In the genomic region with DNA sequence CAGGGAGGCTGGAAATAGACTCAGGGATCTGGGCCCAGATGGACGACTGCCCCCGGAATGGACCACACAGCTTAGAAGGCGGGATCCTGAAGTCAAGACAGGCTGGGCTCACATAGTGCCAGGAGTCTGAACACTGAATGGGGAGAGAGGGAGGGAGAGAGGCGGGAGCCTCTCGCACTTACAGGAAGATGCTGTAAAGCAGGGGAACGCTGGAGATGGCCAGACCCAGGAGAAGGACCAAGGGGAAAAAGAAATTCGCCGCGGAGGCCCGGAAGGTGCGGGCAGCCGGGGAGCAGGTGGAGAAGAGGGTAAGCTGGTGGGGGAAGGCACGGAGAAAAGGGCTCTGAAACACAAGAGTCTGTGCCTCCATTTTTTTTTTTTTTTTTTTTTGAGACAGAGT, we compare ENCODE assay signal across 9 cellular contexts. TPM values are rescaled to one million over a fixed set of nuclear protein-coding genes. Genes with fewer than 3 reads are reported as not detected.
DNase-seq lines count a peak whose midpoint lies in the region; ATAC-seq, FAIRE-seq and TF ChIP-seq lines count a peak whose summit lies in the region.
"Had no signal": no experiment of that assay in that cellular context is flagged by ENCODE, and none has a peak within 500 bp of the region (broad histone marks: within the 10 kb centered on the region; RNA-seq: fewer than 3 reads in every experiment).

No MANE protein-coding gene starts in this region.

- intact Hi-C loops in kidney (cut with DNase I): no loop called here
- intact Hi-C loops in mucosa of descending colon (cut with DNase I, micrococcal nuclease): no loop called here

- CTCF ChIA-PET in A549 (lab: Yijun Ruan, JAX): interaction anchor here (0.6 to 3.9 kb wide), 4 partner anchors 7 to 928 kb away, joined by 3 to 27 read pairs (median 14); no protein-coding TSS in a partner anchor
- CTCF ChIA-PET in activated CD8-positive, alpha-beta T cell treated with anti-CD3 and anti-CD28 coated beads, Interleukin-2, amount 10 ng/mL, durations not matched to agents 7 days and 5 days (lab: Charles Lee): interaction anchor here (1.2 to 1.3 kb wide), 2 partner anchors 24 to 28 kb away, joined by 4 read pairs; a partner anchor contains a TSS

- TF ChIP-seq RAD21 in A549 (conservative IDR thresholded peaks at IDR 0.05 in 1 of 2, IDR thresholded peaks at IDR 0.05 in 1 of 2): no peak

- FAIRE-seq in A549 (lab: Jason Lieb, UNC) (no peak), kidney (lab: Jason Lieb, UNC) (no peak)

- TF ChIP-seq CTCF in A549 (IDR thresholded peaks at IDR 0.05) (no peak), GM12864 (IDR thresholded peaks at IDR 0.05; ENCODE audit: low read depth, low read length, missing control alignments) (no peak), kidney (IDR thresholded peaks at IDR 0.05; ENCODE audit: borderline replicate concordance, extremely low read depth, insufficient read depth) (no peak), mucosa of descending colon (IDR thresholded peaks at IDR 0.05) (no peak)

- H3K9me3 ChIP-seq in A549 (no peaks in the 10 kb centered on the region), kidney (ENCODE audit: control insufficient read depth in 1 of 2, low read length in 2 of 2) (no peaks in the 10 kb centered on the region), mucosa of descending colon (no peaks in the 10 kb centered on the region)

- WGBS in A549 (ENCODE audit: missing lambda C conversion rate): 89% methylated on average over 13 of the region's 13 CpGs

- DNase-seq in A549 (ENCODE audit: low read depth in 1 of 2, low spot score in 1 of 2) (no peak), GM12864 (ENCODE audit: low read depth) (no peak), kidney (peak; percentile 71), LoVo (ENCODE audit: low spot score) (no peak), mucosa of descending colon (no peak)
- no peak for DNase-seq in activated CD8-positive, alpha-beta T cell treated with anti-CD3 and anti-CD28 coated beads, Interleukin-2, amount 10 ng/mL, durations not matched to agents 7 days and 5 days
- no peak for DNase-seq in stimulated activated naive CD4-positive, alpha-beta T cell (lab: John Stamatoyannopoulos, UW)
- no peak for DNase-seq in effector CD4-positive, alpha-beta T cell
- DNase-seq: effector CD8-positive, alpha-beta T cell had no signal

- peaks cover 31% of the 10 kb centered on the region for H3K4me1 ChIP-seq in A549
- peaks cover 13 to 25% of the 10 kb centered on the region in 2 donors for H3K4me1 ChIP-seq in kidney (ENCODE audit: control insufficient read depth in 1 of 2, insufficient read depth in 1 of 2, low read depth in 1 of 2, low read length in 2 of 2)
- H3K4me1 ChIP-seq in mucosa of descending colon (ENCODE audit: low read depth): peaks cover 54% of the 10 kb centered on the region

- H3K36me3 Mint-ChIP-seq in activated CD8-positive, alpha-beta T cell treated with anti-CD3 and anti-CD28 coated beads, Interleukin-2, amount 10 ng/mL, durations not matched to agents 7 days and 5 days (ENCODE audit: low read depth): peaks cover 27% of the 10 kb centered on the region

- H3K36me3 ChIP-seq in kidney (ENCODE audit: control insufficient read depth in 1 of 2, insufficient read depth in 2 of 2, low read length in 2 of 2) (peaks cover 9 to 12% of the 10 kb centered on the region in 2 donors), mucosa of descending colon (ENCODE audit: low read depth) (peaks cover 1% of the 10 kb centered on the region)

- no peak for TF ChIP-seq EP300 in A549 (IDR thresholded peaks at IDR 0.05)

- peak overlapping the region; percentile 85 for H3K4me2 ChIP-seq in A549

- TF ChIP-seq POLR2A in A549 (IDR thresholded peaks at IDR 0.05; ENCODE audit: low read length): no peak

- H3K9me3 Mint-ChIP-seq in activated CD8-positive, alpha-beta T cell treated with anti-CD3 and anti-CD28 coated beads, Interleukin-2, amount 10 ng/mL, durations not matched to agents 7 days and 5 days (ENCODE audit: insufficient read depth): no peaks in the 10 kb centered on the region

- POLR2A ChIA-PET in A549 (lab: Yijun Ruan, JAX): interaction anchor here (0.7 to 1.1 kb wide), 3 partner anchors 28 to 1202 kb away, joined by 5 to 8 read pairs (median 7); a partner anchor contains a TSS
- POLR2A ChIA-PET in activated CD8-positive, alpha-beta T cell treated with anti-CD3 and anti-CD28 coated beads, Interleukin-2, amount 10 ng/mL, durations not matched to agents 7 days and 5 days (lab: Charles Lee): interaction anchor here (1.0 to 3.1 kb wide), 5 partner anchors 13 to 29 kb away, joined by 4 to 18 read pairs (median 12); a partner anchor contains a TSS

- peaks cover 2% of the 10 kb centered on the region for H3K27me3 Mint-ChIP-seq in activated CD8-positive, alpha-beta T cell treated with anti-CD3 and anti-CD28 coated beads, Interleukin-2, amount 10 ng/mL, durations not matched to agents 7 days and 5 days (ENCODE audit: low read depth)

- ATAC-seq in A549: no peak
- ATAC-seq in activated CD8-positive, alpha-beta T cell treated with anti-CD3 and anti-CD28 coated beads, Interleukin-2, amount 10 ng/mL, durations not matched to agents 7 days and 5 days: no peak
- no peak for ATAC-seq in mucosa of descending colon

- peak overlapping the region; percentile 100 for H3K27ac Mint-ChIP-seq in activated CD8-positive, alpha-beta T cell treated with anti-CD3 and anti-CD28 coated beads, Interleukin-2, amount 10 ng/mL, durations not matched to agents 7 days and 5 days

- H3K4me3 ChIP-seq in A549 (peak overlapping the region; percentile 56; the same call in 2 of the 3 replicates), GM12864 (ENCODE audit: low read depth, low read length) (peak overlapping the region; percentile 51), kidney (ENCODE audit: low read length in 2 of 2) (peak overlapping the region in 1 of 2 donors; percentile 79), mucosa of descending colon (no peak overlapping the region)

- peak overlapping the region in 1 of 2 experiments; percentile 87; a peak in 2 of 6 replicates for H3K27ac ChIP-seq in A549
- no peak overlapping the region for H3K27ac ChIP-seq in kidney (ENCODE audit: low read depth in 2 of 2, low read length in 2 of 2)

- H3K4me1 Mint-ChIP-seq in activated CD8-positive, alpha-beta T cell treated with anti-CD3 and anti-CD28 coated beads, Interleukin-2, amount 10 ng/mL, durations not matched to agents 7 days and 5 days (ENCODE audit: low read depth): peaks cover 60% of the 10 kb centered on the region

- peak overlapping the region in 1 of 2 donors; percentile 85 for H3K9ac ChIP-seq in kidney (ENCODE audit: low read length in 2 of 2)

- H3K4me3 Mint-ChIP-seq in activated CD8-positive, alpha-beta T cell treated with anti-CD3 and anti-CD28 coated beads, Interleukin-2, amount 10 ng/mL, durations not matched to agents 7 days and 5 days: peak overlapping the region; percentile 98

RNA-seq across cellular contexts. Expression of a gene that starts 1.4 kb away (rescaled TPM):
- polyA plus RNA-seq in A549 (2011; rRNA removed) (6.8 and 13.3 TPM in 2 replicates), A549 (2017; fragmentation: RNase III; extraction: RNeasy Plus Mini Kit Qiagen cat#74134 plus additional on column Dnase treatment) (11.1 to 13.9 TPM (median 13.8 TPM) in 3 replicates), kidney (ENCODE audit: insufficient read depth, low read depth, low replicate concordance) (12.2 TPM)
- 6.9 and 8.1 TPM in 2 replicates for polyA plus RNA-seq in A549 (2012; cell fraction: cytosol; rRNA removed)
- 4.8 and 5.1 TPM in 2 replicates for polyA plus RNA-seq in A549 (2012; cell fraction: nucleus; rRNA removed)
- polyA minus RNA-seq in A549 (2011; rRNA and poly(A)+ RNA removed): 1.1 and 1.2 TPM in 2 replicates
- 1 to 10 TPM; 6.6 to 7.5 TPM for total RNA-seq in activated CD8-positive, alpha-beta T cell treated with anti-CD3 and anti-CD28 coated beads, Interleukin-2, amount 10 ng/mL, durations not matched to agents 7 days and 5 days
- total RNA-seq in kidney (8.0 TPM), mucosa of descending colon (10 to 100 TPM in 1 of 3 donors, 1 to 10 TPM in 2; 7.5 to 10.8 (median 8.0) TPM)

RNA-seq across cellular contexts. Expression of a gene that starts 12.0 kb away (rescaled TPM):
- polyA plus RNA-seq in A549 (2011; rRNA removed) (0.61 and 0.84 TPM in 2 replicates), A549 (2017; fragmentation: RNase III; extraction: RNeasy Plus Mini Kit Qiagen cat#74134 plus additional on column Dnase treatment) (0.85 to 1.5 TPM (median 1.2 TPM) in 3 replicates), kidney (ENCODE audit: insufficient read depth, low read depth, low replicate concordance) (64.6 TPM)
- polyA plus RNA-seq in A549 (2012; cell fraction: cytosol; rRNA removed): 0.93 and 1.1 TPM in 2 replicates
- polyA plus RNA-seq in A549 (2012; cell fraction: nucleus; rRNA removed): 2.6 and 2.9 TPM in 2 replicates
- 0.15 and 0.29 TPM in 2 replicates for polyA minus RNA-seq in A549 (2011; rRNA and poly(A)+ RNA removed)
- total RNA-seq in activated CD8-positive, alpha-beta T cell treated with anti-CD3 and anti-CD28 coated beads, Interleukin-2, amount 10 ng/mL, durations not matched to agents 7 days and 5 days: under 1 TPM; 0.55 to 0.76 TPM
- total RNA-seq in kidney (98.9 TPM), mucosa of descending colon (100 to 1,000 TPM; 107 to 276 (median 178) TPM)

RNA-seq across cellular contexts. Expression of a gene that starts 23.4 kb away (rescaled TPM):
- polyA plus RNA-seq in A549 (2011; rRNA removed): 24.9 and 28.3 TPM in 2 replicates
- polyA plus RNA-seq in A549 (2012; cell fraction: cytosol; rRNA removed): 26.3 and 28.5 TPM in 2 replicates
- polyA plus RNA-seq in A549 (2012; cell fraction: nucleus; rRNA removed): 36.4 and 44.1 TPM in 2 replicates
- 59.2 to 62.6 TPM (median 62.4 TPM) in 3 replicates for polyA plus RNA-seq in A549 (2017; fragmentation: RNase III; extraction: RNeasy Plus Mini Kit Qiagen cat#74134 plus additional on column Dnase treatment)
- polyA minus RNA-seq in A549 (2011; rRNA and poly(A)+ RNA removed): 29.7 and 32.5 TPM in 2 replicates
- 10 to 100 TPM; 55.1 to 58.4 TPM for total RNA-seq in activated CD8-positive, alpha-beta T cell treated with anti-CD3 and anti-CD28 coated beads, Interleukin-2, amount 10 ng/mL, durations not matched to agents 7 days and 5 days
- 38.1 TPM for total RNA-seq in kidney
- polyA plus RNA-seq in kidney (ENCODE audit: insufficient read depth, low read depth, low replicate concordance): 30.8 TPM
- total RNA-seq in mucosa of descending colon: 10 to 100 TPM; 42.4 to 47.9 (median 43.7) TPM

RNA-seq across cellular contexts. Expression of a gene that starts 28.4 kb away (rescaled TPM):
- polyA plus RNA-seq in A549 (2011; rRNA removed): 42.1 and 52.4 TPM in 2 replicates
- polyA plus RNA-seq in A549 (2012; cell fraction: cytosol; rRNA removed): 81.6 and 121 TPM in 2 replicates
- polyA plus RNA-seq in A549 (2012; cell fraction: nucleus; rRNA removed): 201 and 292 TPM in 2 replicates
- 129 to 142 TPM (median 133 TPM) in 3 replicates for polyA plus RNA-seq in A549 (2017; fragmentation: RNase III; extraction: RNeasy Plus Mini Kit Qiagen cat#74134 plus additional on column Dnase treatment)
- 29.0 and 46.8 TPM in 2 replicates for polyA minus RNA-seq in A549 (2011; rRNA and poly(A)+ RNA removed)
- total RNA-seq in activated CD8-positive, alpha-beta T cell treated with anti-CD3 and anti-CD28 coated beads, Interleukin-2, amount 10 ng/mL, durations not matched to agents 7 days and 5 days: 10 to 100 TPM; 56.9 to 58.8 TPM
- 64.4 TPM for total RNA-seq in kidney
- 41.6 TPM for polyA plus RNA-seq in kidney (ENCODE audit: insufficient read depth, low read depth, low replicate concordance)
- 100 to 1,000 TPM in 2 of 3 donors, 10 to 100 TPM in 1; 79.9 to 176 (median 113) TPM for total RNA-seq in mucosa of descending colon

RNA-seq across cellular contexts. Expression of a gene that starts 30.2 kb away (rescaled TPM):
- polyA plus RNA-seq in A549 (2011; rRNA removed): 53.4 and 61.1 TPM in 2 replicates
- 140 and 185 TPM in 2 replicates for polyA plus RNA-seq in A549 (2012; cell fraction: cytosol; rRNA removed)
- 146 and 170 TPM in 2 replicates for polyA plus RNA-seq in A549 (2012; cell fraction: nucleus; rRNA removed)
- polyA plus RNA-seq in A549 (2017; fragmentation: RNase III; extraction: RNeasy Plus Mini Kit Qiagen cat#74134 plus additional on column Dnase treatment): 79.0 to 90.9 TPM (median 87.7 TPM) in 3 replicates
- 41.8 and 48.8 TPM in 2 replicates for polyA minus RNA-seq in A549 (2011; rRNA and poly(A)+ RNA removed)
- total RNA-seq in activated CD8-positive, alpha-beta T cell treated with anti-CD3 and anti-CD28 coated beads, Interleukin-2, amount 10 ng/mL, durations not matched to agents 7 days and 5 days: 10 to 100 TPM; 11.2 to 11.9 TPM
- 33.8 TPM for total RNA-seq in kidney
- polyA plus RNA-seq in kidney (ENCODE audit: insufficient read depth, low read depth, low replicate concordance): 51.0 TPM
- total RNA-seq in mucosa of descending colon: 10 to 100 TPM; 35.0 to 40.3 (median 35.2) TPM

Comparison
In these comparisons a context has a peak if more than half of its experiments do, and no peak if none do; other contexts are left out.
1. RNA of a gene that starts 12.0 kb away (total RNA-seq): 107 to 276 TPM in mucosa of descending colon and 98.9 TPM in kidney (single experiment); 0.55 to 0.76 TPM in activated CD8-positive, alpha-beta T cell treated with anti-CD3 and anti-CD28 coated beads, Interleukin-2, amount 10 ng/mL, durations not matched to agents 7 days and 5 days; every median in the first group is over 10 times any median in the second.